In the genomic region with DNA sequence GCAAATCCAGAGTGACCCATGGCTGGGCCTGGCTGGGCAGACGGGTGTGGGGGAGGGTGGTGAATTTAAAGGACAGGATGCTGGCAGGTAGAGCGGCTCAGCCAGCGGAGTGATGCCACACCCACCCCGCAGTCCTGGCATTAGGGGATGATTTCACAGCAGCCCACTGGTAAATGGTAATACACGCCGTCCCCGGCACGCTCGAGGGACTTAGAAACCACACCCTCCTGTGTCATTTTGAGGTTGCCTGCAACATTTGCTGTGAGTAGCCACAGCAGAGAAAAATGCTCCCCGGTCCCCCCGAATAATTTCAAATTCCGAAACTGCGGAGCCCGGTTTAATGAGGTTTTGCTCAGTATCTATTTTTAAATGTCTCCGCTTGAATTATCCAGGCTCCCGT, we compare ENCODE assay signal across 30 cellular contexts.
"Had no signal": no experiment of that assay in that cellular context is flagged by ENCODE, and none has a peak within 500 bp of the region (broad histone marks: within the 10 kb centered on the region; RNA-seq: fewer than 3 reads in every experiment).

No MANE protein-coding gene starts in this region.

- H3K27me3 ChIP-seq: body of pancreas, cardiac muscle cell, neural progenitor cell, spleen, suprapubic skin, tibial artery, upper lobe of right lung had no signal

- H3K27ac Mint-ChIP-seq: activated CD8-positive, alpha-beta memory T cell treated with anti-CD3 and anti-CD28 coated beads, Interleukin-2, amount 10 ng/mL, durations not matched to agents 7 days and 5 days; activated CD8-positive, alpha-beta T cell treated with anti-CD3 and anti-CD28 coated beads, Interleukin-2, amount 10 ng/mL, durations not matched to agents 7 days and 5 days; activated naive CD4-positive, alpha-beta T cell treated with anti-CD3 and anti-CD28 coated beads, Interleukin-2, amount 50 U/mL, for 72 hours; activated T-cell treated with anti-CD3 and anti-CD28 coated beads, Interleukin-2, amount 50 U/mL, for 72 hours; effector memory CD8-positive, alpha-beta T cell; immature natural killer cell; memory B cell; natural killer cell; neural progenitor cell; WTC11 had no signal

- H3K27ac ChIP-seq: body of pancreas, cardiac muscle cell, coronary artery, neural progenitor cell, spleen, suprapubic skin, tibial artery, upper lobe of right lung had no signal

- H3K36me3 Mint-ChIP-seq: activated CD8-positive, alpha-beta memory T cell treated with anti-CD3 and anti-CD28 coated beads, Interleukin-2, amount 10 ng/mL, durations not matched to agents 7 days and 5 days; activated naive CD4-positive, alpha-beta T cell treated with anti-CD3 and anti-CD28 coated beads, Interleukin-2, amount 50 U/mL, for 72 hours; immature natural killer cell; memory B cell; natural killer cell; neural progenitor cell; WTC11 had no signal

- H3K36me3 ChIP-seq: neural progenitor cell, upper lobe of right lung had no signal

- H3K4me1 Mint-ChIP-seq: activated CD8-positive, alpha-beta memory T cell treated with anti-CD3 and anti-CD28 coated beads, Interleukin-2, amount 10 ng/mL, durations not matched to agents 7 days and 5 days; immature natural killer cell; memory B cell; natural killer cell had no signal

- H3K4me3 ChIP-seq: body of pancreas, cardiac muscle cell, coronary artery, neural progenitor cell, spleen, suprapubic skin, tibial artery, upper lobe of right lung had no signal

- H3K4me3 Mint-ChIP-seq: activated CD8-positive, alpha-beta memory T cell treated with anti-CD3 and anti-CD28 coated beads, Interleukin-2, amount 10 ng/mL, durations not matched to agents 7 days and 5 days; activated CD8-positive, alpha-beta T cell treated with anti-CD3 and anti-CD28 coated beads, Interleukin-2, amount 10 ng/mL, durations not matched to agents 7 days and 5 days; activated T-cell treated with anti-CD3 and anti-CD28 coated beads, Interleukin-2, amount 50 U/mL, for 72 hours; effector memory CD8-positive, alpha-beta T cell; immature natural killer cell; memory B cell; natural killer cell; neural progenitor cell; WTC11 had no signal

- H3K27me3 Mint-ChIP-seq: activated CD8-positive, alpha-beta memory T cell treated with anti-CD3 and anti-CD28 coated beads, Interleukin-2, amount 10 ng/mL, durations not matched to agents 7 days and 5 days; effector memory CD8-positive, alpha-beta T cell; memory B cell had no signal

- ATAC-seq: activated CD8-positive, alpha-beta memory T cell treated with anti-CD3 and anti-CD28 coated beads, Interleukin-2, amount 10 ng/mL, durations not matched to agents 7 days and 5 days; activated CD8-positive, alpha-beta T cell treated with anti-CD3 and anti-CD28 coated beads, Interleukin-2, amount 10 ng/mL, durations not matched to agents 7 days and 5 days; activated naive CD4-positive, alpha-beta T cell treated with anti-CD3 and anti-CD28 coated beads, Interleukin-2, amount 50 U/mL, for 72 hours; activated T-cell treated with anti-CD3 and anti-CD28 coated beads, Interleukin-2, amount 50 U/mL, for 72 hours; body of pancreas; effector memory CD8-positive, alpha-beta T cell; left colon; natural killer cell; upper lobe of right lung; WTC11 had no signal

- H3K9me3 ChIP-seq: body of pancreas, spleen, suprapubic skin, tibial artery, upper lobe of right lung had no signal

- H3K9me3 Mint-ChIP-seq: activated naive CD4-positive, alpha-beta T cell treated with anti-CD3 and anti-CD28 coated beads, Interleukin-2, amount 50 U/mL, for 72 hours; activated T-cell treated with anti-CD3 and anti-CD28 coated beads, Interleukin-2, amount 50 U/mL, for 72 hours; effector memory CD8-positive, alpha-beta T cell; immature natural killer cell; memory B cell; natural killer cell; neural progenitor cell; WTC11 had no signal

- H3K4me1 ChIP-seq: body of pancreas, spleen, upper lobe of right lung had no signal

- DNase-seq: activated CD4-positive, alpha-beta T cell treated with anti-CD3 and anti-CD28 coated beads for 1 hour; activated CD4-positive, alpha-beta T cell treated with anti-CD3 and anti-CD28 coated beads, Interleukin-2, amount 50 U/mL, for 1 hour; activated CD8-positive, alpha-beta memory T cell treated with anti-CD3 and anti-CD28 coated beads, Interleukin-2, amount 10 ng/mL, durations not matched to agents 7 days and 5 days; activated CD8-positive, alpha-beta T cell treated with anti-CD3 and anti-CD28 coated beads, Interleukin-2, amount 10 ng/mL, durations not matched to agents 7 days and 5 days; activated naive CD4-positive, alpha-beta T cell; activated T-cell treated with anti-CD3 and anti-CD28 coated beads, Interleukin-2, amount 50 U/mL, for 72 hours; anterior cingulate cortex; body of pancreas; cerebellar nuclear complex; effector memory CD8-positive, alpha-beta T cell; erythroblast; head of caudate nucleus; hippocampal formation; immature natural killer cell; kidney; left colon; natural killer cell; posterior cingulate gyrus; spleen; stimulated activated naive CD4-positive, alpha-beta T cell; T-helper 2 cell; upper lobe of right lung had no signal
